In genomic region chr16:13829712-13830304, GRCh38 we compare ENCODE assay signal across 1 cellular context.
TF ChIP-seq lines count a peak whose summit lies in the region.

No MANE protein-coding gene starts in this region.

TF ChIP-seq in GM23338, 12 proteins besides CTCF, POLR2A, EP300 and RAD21 (continued from another document):
- TF ChIP-seq REST (IDR thresholded peaks at IDR 0.05; ENCODE audit: unreplicated experiment): no peak
- TF ChIP-seq ETS1 (IDR thresholded peaks at IDR 0.05): no peak
- TF ChIP-seq EZH2phosphoT487 (IDR thresholded peaks at IDR 0.05; ENCODE audit: unreplicated experiment): no peak
- no peak for TF ChIP-seq ZNF331 (CRISPR knock-in tag; IDR thresholded peaks at IDR 0.05; ENCODE audit: low read depth)
- no peak for TF ChIP-seq ZNF114 (CRISPR knock-in tag; IDR thresholded peaks at IDR 0.05)
- TF ChIP-seq NANOG (IDR thresholded peaks at IDR 0.05; ENCODE audit: borderline replicate concordance): no peak
- TF ChIP-seq ZNF462 (CRISPR knock-in tag; IDR thresholded peaks at IDR 0.05): no peak
- no peak for TF ChIP-seq EZH2 (IDR thresholded peaks at IDR 0.05; ENCODE audit: low read depth, unreplicated experiment)
